14 cellular contexts compared by ENCODE assay signal in the genomic region with DNA sequence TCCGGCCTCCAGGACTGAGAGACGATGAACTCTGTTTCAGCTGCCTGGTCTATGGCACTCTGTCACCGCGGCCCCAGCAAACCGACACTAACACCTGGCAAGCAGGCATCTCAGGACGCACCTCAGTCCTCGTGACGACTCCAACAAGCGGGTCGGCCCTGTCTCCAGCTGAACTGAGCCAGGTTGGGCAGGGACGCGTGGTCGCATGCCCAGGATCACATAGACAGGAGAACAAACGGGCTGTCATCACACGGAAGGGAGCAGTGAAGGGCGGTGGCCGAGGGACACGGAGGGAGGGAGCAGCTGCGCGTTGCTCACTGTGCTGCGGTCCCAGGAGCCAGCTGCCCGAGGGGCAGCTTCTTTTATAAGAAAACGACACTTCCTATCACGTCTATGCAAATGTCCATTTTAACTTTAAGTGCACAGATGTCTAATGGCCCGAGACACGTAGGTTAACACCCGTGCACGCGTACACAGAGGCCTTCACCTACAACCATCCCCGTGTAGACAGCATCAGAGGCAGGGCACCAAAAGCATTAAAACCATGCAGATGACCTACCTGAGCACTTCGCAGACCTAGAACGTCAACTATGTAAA. TPM values are rescaled to one million over a fixed set of nuclear protein-coding genes. Genes with fewer than 3 reads are reported as not detected.
DNase-seq lines count a peak whose midpoint lies in the region; ATAC-seq, FAIRE-seq and TF ChIP-seq lines count a peak whose summit lies in the region.
"Had no signal": no experiment of that assay in that cellular context is flagged by ENCODE, and none has a peak within 500 bp of the region (broad histone marks: within the 10 kb centered on the region; RNA-seq: fewer than 3 reads in every experiment).

No MANE protein-coding gene starts in this region.

- FAIRE-seq in H1 (lab: Jason Lieb, UNC) = no peak
- FAIRE-seq: small intestine had no signal

- H3K9ac ChIP-seq in BLaER1 (no peak overlapping the region), H1 (replicated peaks in 1 of 4; ENCODE audit: extremely low read depth in 1 of 4, low read depth in 3 of 4, low read length in 3 of 4) (no peak overlapping the region)

- H3K4me2 ChIP-seq in BLaER1 (peak overlapping the region; percentile 85), H1 (ENCODE audit: insufficient read depth in 1 of 2, low read depth in 2 of 2, low read length in 2 of 2) (no peak overlapping the region)

- ATAC-seq in HG03025 (IDR thresholded peaks at IDR 0.05; ENCODE audit: low FRiP score, unreplicated experiment) (no peak), GM18517 (IDR thresholded peaks at IDR 0.05; ENCODE audit: unreplicated experiment) (no peak), GM18511 (IDR thresholded peaks at IDR 0.05; ENCODE audit: unreplicated experiment) (no peak)

- H3K9me3 Mint-ChIP-seq in HFFc6 (no peaks in the 10 kb centered on the region), nephron (no peaks in the 10 kb centered on the region)

- H3K27me3 ChIP-seq in BLaER1 (no peaks in the 10 kb centered on the region), H1 (replicated peaks in 1 of 4; ENCODE audit: control insufficient read depth in 3 of 4, extremely low read depth in 1 of 4, insufficient read depth in 3 of 4, low read length in 3 of 4) (no peaks in the 10 kb centered on the region)

- CTCF ChIA-PET in H1 (lab: Charles Lee; ENCODE audit: partially characterized antibody) = interaction anchor here (0.9 to 4.4 kb wide), 3 partner anchors 11 to 126 kb away, joined by 3 to 16 read pairs (median 3); a partner anchor contains a TSS

- H3K27me3 Mint-ChIP-seq in HFFc6 (ENCODE audit: insufficient read depth) (no peaks in the 10 kb centered on the region; the same call in 1 of the 2 replicates), nephron (ENCODE audit: low read depth) (no peaks in the 10 kb centered on the region)

- POLR2A ChIA-PET in H1 (lab: Charles Lee; ENCODE audit: partially characterized antibody) = interaction anchor here (0.7 kb wide), 1 partner anchor 50 kb away, joined by 3 read pairs; no protein-coding TSS in a partner anchor

- H3K9me3 ChIP-seq in BLaER1 (no peaks in the 10 kb centered on the region), H1 (ENCODE audit: insufficient read depth in 2 of 2, low read depth in 1 of 2, low read length in 1 of 2) (no peaks in the 10 kb centered on the region)

- WGBS in H1 (ENCODE audit: extremely low coverage in 1 of 2, insufficient coverage in 1 of 2, insufficient read length in 1 of 2, insufficient replicate concordance in 2 of 2, low coverage in 1 of 2, low lambda C conversion rate in 2 of 2, missing lambda C conversion rate in 1 of 2), 2 experiments = 91% methylated on average over 32 of the region's 32 CpGs; no CpG with 5 or more reads in 1 of the 2 experiments

- peak overlapping the region; percentile 71 for H2BK5ac ChIP-seq in H1 (ENCODE audit: low read depth, low read length)

- peaks cover 75% of the 10 kb centered on the region for H3K4me1 ChIP-seq in BLaER1
- no peaks in the 10 kb centered on the region; a peak in 1 of 7 replicates for H3K4me1 ChIP-seq in H1 (replicated peaks in 1 of 4; ENCODE audit: control insufficient read depth in 3 of 4, insufficient read depth in 4 of 4, low read length in 3 of 4)

- no peak overlapping the region for H2AFZ ChIP-seq in H1 (ENCODE audit: low read length)

- H3K36me3 ChIP-seq in BLaER1 (peaks cover 72% of the 10 kb centered on the region), H1 (ENCODE audit: control insufficient read depth in 2 of 4, insufficient read depth in 4 of 4, low read length in 3 of 4) (no peaks in the 10 kb centered on the region)

- no peak overlapping the region for H2BK120ac ChIP-seq in H1 (replicated peaks; ENCODE audit: low read depth, low read length)

- H3K36me3 Mint-ChIP-seq in HFFc6 (ENCODE audit: low read depth) (peaks cover 23% of the 10 kb centered on the region), nephron (ENCODE audit: low read depth) (peaks cover 17% of the 10 kb centered on the region)

- peaks cover 60 to 87% of the 10 kb centered on the region in 2 experiments for H3K79me2 ChIP-seq in H1 (ENCODE audit: control insufficient read depth in 1 of 2, insufficient read depth in 2 of 2, low read length in 2 of 2)

- H3K23ac ChIP-seq in H1 (ENCODE audit: insufficient read length) = no peak overlapping the region

- H3K79me1 ChIP-seq in H1 (ENCODE audit: low read depth, low read length) = peaks cover 20% of the 10 kb centered on the region

- TF ChIP-seq POLR2A in H1 (IDR thresholded peaks at IDR 0.05; ENCODE audit: control extremely low read depth in 1 of 2, low read depth in 2 of 2, low read length in 2 of 2) = no peak

- no peak for TF ChIP-seq CTCF in HFFc6 (IDR thresholded peaks at IDR 0.05)
- TF ChIP-seq CTCF in H1 (IDR thresholded peaks at IDR 0.05; ENCODE audit: control extremely low read depth in 1 of 3, insufficient read depth in 1 of 3, low read depth in 1 of 3, low read length in 3 of 3) = no peak
- TF ChIP-seq CTCF in nephron (IDR thresholded peaks at IDR 0.05; ENCODE audit: unreplicated experiment in 3 of 3) = no peak

- H3K4me3 ChIP-seq in BLaER1 = no peak overlapping the region
- no peak overlapping the region for H3K4me3 ChIP-seq in H1 (ENCODE audit: extremely low read depth in 1 of 4, insufficient read depth in 2 of 4, low read depth in 3 of 4, low read length in 4 of 4)

- no peak overlapping the region for H2BK12ac ChIP-seq in H1 (ENCODE audit: low read depth, low read length)

- H3K27ac Mint-ChIP-seq in HFFc6 (0 out of 2 replicates have a peak overlapping the region, but pooled peaks have one; percentile 16), nephron (peak overlapping the region; percentile 63 to 93 (median 72))

- H3K18ac ChIP-seq in H1 (ENCODE audit: extremely low read depth, low read length) = no peak overlapping the region

- no peak for TF ChIP-seq EP300 in H1 (IDR thresholded peaks at IDR 0.05; ENCODE audit: borderline replicate concordance in 1 of 2, low read depth in 2 of 2, low read length in 2 of 2)

- no peak overlapping the region for H2AK5ac ChIP-seq in H1 (ENCODE audit: low read depth, low read length)

- DNase-seq in HFFc6 (no peak), H1 (ENCODE audit: low read depth in 1 of 2, low spot score in 2 of 2) (no peak), mucosa of gallbladder (ENCODE audit: low spot score) (no peak)
- DNase-seq: DMS53, erythroblast, head of caudate nucleus, NCI-H2107, small intestine had no signal

- no peak overlapping the region for H4K91ac ChIP-seq in H1 (replicated peaks; ENCODE audit: insufficient read length, low read length)

- H3K23me2 ChIP-seq in H1 (ENCODE audit: low read depth, low read length) = no peaks in the 10 kb centered on the region

- H3K4me1 Mint-ChIP-seq in HFFc6 (ENCODE audit: low read depth) = peaks cover 22% of the 10 kb centered on the region
- peaks cover 56% of the 10 kb centered on the region for H3K4me1 Mint-ChIP-seq in nephron

- TF ChIP-seq RAD21 in H1 (IDR thresholded peaks at IDR 0.05 in 1 of 2, conservative IDR thresholded peaks at IDR 0.05 in 1 of 2; ENCODE audit: low read depth in 2 of 2, low read length in 2 of 2) = no peak

- H4K8ac ChIP-seq in H1 (ENCODE audit: extremely low read depth, insufficient read depth, low read length) = no peak overlapping the region; the same call in 1 of the 2 replicates

- H3K27ac ChIP-seq in BLaER1 (peak overlapping the region; percentile 0; the same call in 1 of the 2 replicates), H1 (ENCODE audit: low read depth, low read length) (no peak overlapping the region)

- H4K20me1 ChIP-seq in BLaER1 = peaks cover 95% of the 10 kb centered on the region
- peaks cover 22 to 55% of the 10 kb centered on the region in 2 experiments for H4K20me1 ChIP-seq in H1 (replicated peaks in 1 of 2; ENCODE audit: control insufficient read depth in 1 of 2, insufficient read depth in 2 of 2, low read length in 2 of 2)

- no peak overlapping the region for H2BK15ac ChIP-seq in H1 (ENCODE audit: low read length)

- H2BK20ac ChIP-seq in H1 (ENCODE audit: low read length) = no peak overlapping the region

- H3K4me3 Mint-ChIP-seq in HFFc6 (no peak overlapping the region), nephron (peak overlapping the region in 2 of 3 experiments; percentile 69 to 82)

- H3K14ac ChIP-seq in H1 (ENCODE audit: insufficient read length) = no peak overlapping the region

- no peak overlapping the region for H4K5ac ChIP-seq in H1 (ENCODE audit: insufficient read length, low read depth, low read length)

- no peak overlapping the region for H3K4ac ChIP-seq in H1 (replicated peaks; ENCODE audit: insufficient read length, low read depth, low read length)

- H3K56ac ChIP-seq in H1 (replicated peaks; ENCODE audit: insufficient read length, low read depth, low read length) = no peak overlapping the region

RNA-seq across cellular contexts. Expression of a gene that starts 8.9 kb away (rescaled TPM):
- total RNA-seq in HFFc6 (2021; fragmentation: NEBNext Ultra II Directional; extraction: Animal tissue kit (Norgen Biotek cat#: 25700)) = 10 to 100 TPM; 60.7 to 68.1 (median 62.8) TPM
- 86.8 and 89.0 TPM in 2 replicates for total RNA-seq in H1 (2021; fragmentation: NEBNext Ultra II Directional; extraction: Animal tissue kit (Norgen Biotek cat#: 25700))
- polyA plus RNA-seq in H1 (2011; rRNA removed) = 130 and 201 TPM in 2 replicates
- polyA plus RNA-seq in H1 (2011; cell fraction: cytosol; rRNA removed) = 104 TPM
- polyA plus RNA-seq in H1 (2011; cell fraction: nucleus; rRNA removed) = 138 TPM
- polyA plus RNA-seq in H1 (2012, experiment 1 of 2) = 62.4 to 94.3 TPM (median 88.3 TPM) in 4 replicates
- 101 TPM for polyA plus RNA-seq in H1 (2012, experiment 2 of 2)
- polyA plus RNA-seq in H1 (2013, experiment 1 of 2) = 72.7 TPM
- polyA plus RNA-seq in H1 (2013, experiment 2 of 2) = 74.2 TPM
- polyA minus RNA-seq in H1 (2011; rRNA and poly(A)+ RNA removed) = 30.7 and 31.4 TPM in 2 replicates
- 43.4 TPM for polyA minus RNA-seq in H1 (2011; cell fraction: cytosol; rRNA and poly(A)+ RNA removed)
- polyA minus RNA-seq in H1 (2011; cell fraction: nucleus; rRNA and poly(A)+ RNA removed) = 31.2 TPM
- 54.0 TPM for total RNA-seq in mucosa of gallbladder

RNA-seq across cellular contexts. Expression of a gene that starts 11.1 kb away (rescaled TPM):
- 100 to 1,000 TPM in 1 of 6 experiments, 10 to 100 TPM in 5; 83.7 to 114 (median 94.3) TPM for total RNA-seq in HFFc6 (2021; fragmentation: NEBNext Ultra II Directional; extraction: Animal tissue kit (Norgen Biotek cat#: 25700))
- 159 and 170 TPM in 2 replicates for total RNA-seq in H1 (2021; fragmentation: NEBNext Ultra II Directional; extraction: Animal tissue kit (Norgen Biotek cat#: 25700))
- 136 and 181 TPM in 2 replicates for polyA plus RNA-seq in H1 (2011; rRNA removed)
- polyA plus RNA-seq in H1 (2011; cell fraction: cytosol; rRNA removed) = 194 TPM
- polyA plus RNA-seq in H1 (2011; cell fraction: nucleus; rRNA removed) = 331 TPM
- polyA plus RNA-seq in H1 (2012, experiment 1 of 2) = 101 to 187 TPM (median 172 TPM) in 4 replicates
- polyA plus RNA-seq in H1 (2012, experiment 2 of 2) = 99.1 TPM
- polyA plus RNA-seq in H1 (2013, experiment 1 of 2) = 93.9 TPM
- 88.4 TPM for polyA plus RNA-seq in H1 (2013, experiment 2 of 2)
- 89.9 and 90.6 TPM in 2 replicates for polyA minus RNA-seq in H1 (2011; rRNA and poly(A)+ RNA removed)
- polyA minus RNA-seq in H1 (2011; cell fraction: cytosol; rRNA and poly(A)+ RNA removed) = 89.8 TPM
- polyA minus RNA-seq in H1 (2011; cell fraction: nucleus; rRNA and poly(A)+ RNA removed) = 79.2 TPM
- 44.5 TPM for total RNA-seq in mucosa of gallbladder

RNA-seq across cellular contexts. Expression of a gene that starts 34.4 kb away (rescaled TPM):
- total RNA-seq in HFFc6 (2021; fragmentation: NEBNext Ultra II Directional; extraction: Animal tissue kit (Norgen Biotek cat#: 25700)) = 10 to 100 TPM; 39.2 to 49.1 (median 42.5) TPM
- total RNA-seq in H1 (2021; fragmentation: NEBNext Ultra II Directional; extraction: Animal tissue kit (Norgen Biotek cat#: 25700)) = 33.0 and 35.8 TPM in 2 replicates
- polyA plus RNA-seq in H1 (2011; rRNA removed) = 52.9 and 78.1 TPM in 2 replicates
- polyA plus RNA-seq in H1 (2011; cell fraction: cytosol; rRNA removed) = 55.3 TPM
- 45.8 TPM for polyA plus RNA-seq in H1 (2011; cell fraction: nucleus; rRNA removed)
- polyA plus RNA-seq in H1 (2012, experiment 1 of 2) = 23.4 to 34.6 TPM (median 32.4 TPM) in 4 replicates
- polyA plus RNA-seq in H1 (2012, experiment 2 of 2) = 41.0 TPM
- polyA plus RNA-seq in H1 (2013, experiment 1 of 2) = 40.9 TPM
- 51.3 TPM for polyA plus RNA-seq in H1 (2013, experiment 2 of 2)
- 27.0 and 46.1 TPM in 2 replicates for polyA minus RNA-seq in H1 (2011; rRNA and poly(A)+ RNA removed)
- polyA minus RNA-seq in H1 (2011; cell fraction: cytosol; rRNA and poly(A)+ RNA removed) = 16.2 TPM
- polyA minus RNA-seq in H1 (2011; cell fraction: nucleus; rRNA and poly(A)+ RNA removed) = 16.2 TPM
- total RNA-seq in mucosa of gallbladder = 33.8 TPM

RNA-seq across cellular contexts. Expression of a gene that starts 45.5 kb away (rescaled TPM):
- 1 to 10 TPM; 1.6 to 2.4 (median 2.2) TPM for total RNA-seq in HFFc6 (2021; fragmentation: NEBNext Ultra II Directional; extraction: Animal tissue kit (Norgen Biotek cat#: 25700))
- 3.9 and 5.7 TPM in 2 replicates for total RNA-seq in H1 (2021; fragmentation: NEBNext Ultra II Directional; extraction: Animal tissue kit (Norgen Biotek cat#: 25700))
- polyA plus RNA-seq in H1 (2011; rRNA removed) = 1.8 and 1.9 TPM in 2 replicates
- 2.5 TPM for polyA plus RNA-seq in H1 (2011; cell fraction: cytosol; rRNA removed)
- polyA plus RNA-seq in H1 (2011; cell fraction: nucleus; rRNA removed) = 2.7 TPM
- 3.3 to 4.1 TPM (median 3.5 TPM) in 4 replicates for polyA plus RNA-seq in H1 (2012, experiment 1 of 2)
- 1.7 TPM for polyA plus RNA-seq in H1 (2012, experiment 2 of 2)
- 3.0 TPM for polyA plus RNA-seq in H1 (2013, experiment 1 of 2)
- polyA plus RNA-seq in H1 (2013, experiment 2 of 2) = 2.9 TPM
- polyA minus RNA-seq in H1 (2011; rRNA and poly(A)+ RNA removed) = 3.8 and 5.0 TPM in 2 replicates
- polyA minus RNA-seq in H1 (2011; cell fraction: cytosol; rRNA and poly(A)+ RNA removed) = 5.4 TPM
- polyA minus RNA-seq in H1 (2011; cell fraction: nucleus; rRNA and poly(A)+ RNA removed) = 3.4 TPM
- 4.6 TPM for total RNA-seq in mucosa of gallbladder

RNA-seq across cellular contexts. Expression of a gene that starts 53.0 kb away (rescaled TPM):
- total RNA-seq in HFFc6 (2021; fragmentation: NEBNext Ultra II Directional; extraction: Animal tissue kit (Norgen Biotek cat#: 25700)) = 10 to 100 TPM; 10.6 to 21.6 (median 12.7) TPM
- 21.3 and 22.3 TPM in 2 replicates for total RNA-seq in H1 (2021; fragmentation: NEBNext Ultra II Directional; extraction: Animal tissue kit (Norgen Biotek cat#: 25700))
- 20.2 and 20.8 TPM in 2 replicates for polyA plus RNA-seq in H1 (2011; rRNA removed)
- 21.4 TPM for polyA plus RNA-seq in H1 (2011; cell fraction: cytosol; rRNA removed)
- polyA plus RNA-seq in H1 (2011; cell fraction: nucleus; rRNA removed) = 19.1 TPM
- 15.2 to 24.1 TPM (median 21.6 TPM) in 4 replicates for polyA plus RNA-seq in H1 (2012, experiment 1 of 2)
- polyA plus RNA-seq in H1 (2012, experiment 2 of 2) = 22.4 TPM
- polyA plus RNA-seq in H1 (2013, experiment 1 of 2) = 9.3 TPM
- polyA plus RNA-seq in H1 (2013, experiment 2 of 2) = 9.8 TPM
- 10.0 and 13.0 TPM in 2 replicates for polyA minus RNA-seq in H1 (2011; rRNA and poly(A)+ RNA removed)
- polyA minus RNA-seq in H1 (2011; cell fraction: cytosol; rRNA and poly(A)+ RNA removed) = 20.5 TPM
- 7.2 TPM for polyA minus RNA-seq in H1 (2011; cell fraction: nucleus; rRNA and poly(A)+ RNA removed)
- 0.75 TPM for total RNA-seq in mucosa of gallbladder
- total RNA-seq: HT-29 had no signal
